ENCODE assay signal across 11 cellular contexts in genomic region chr20:46683620-46683938, GRCh38. TPM values are rescaled to one million over a fixed set of nuclear protein-coding genes. Genes with fewer than 3 reads are reported as not detected.
DNase-seq lines count a peak whose midpoint lies in the region; ATAC-seq and TF ChIP-seq lines count a peak whose summit lies in the region.
"Had no signal": no experiment of that assay in that cellular context is flagged by ENCODE, and none has a peak within 500 bp of the region (broad histone marks: within the 10 kb centered on the region; RNA-seq: fewer than 3 reads in every experiment).

No MANE protein-coding gene starts in this region.

- H3K9me3 ChIP-seq in cardiac muscle cell (ENCODE audit: low read depth) = no peaks in the 10 kb centered on the region
- H3K9me3 ChIP-seq in mucosa of stomach (ENCODE audit: control insufficient read depth, low read length) = no peaks in the 10 kb centered on the region

- H3K4me1 ChIP-seq in cardiac muscle cell (ENCODE audit: low read depth) (peaks cover 17% of the 10 kb centered on the region), mucosa of stomach (ENCODE audit: control insufficient read depth, insufficient read depth, low read length) (peaks cover 31% of the 10 kb centered on the region)

- no peak for TF ChIP-seq CTCF in cardiac muscle cell (IDR thresholded peaks at IDR 0.05; ENCODE audit: low read depth, low read length)
- no peak for TF ChIP-seq CTCF in epithelial cell of proximal tubule (conservative IDR thresholded peaks at IDR 0.05; ENCODE audit: low read depth, low read length)

- H3K9ac ChIP-seq in mucosa of stomach (ENCODE audit: low read length) = peak overlapping the region; percentile 40
- H3K9ac ChIP-seq: parathyroid adenoma had no signal

- H3K27ac ChIP-seq in cardiac muscle cell = peak overlapping the region; percentile 35
- H3K27ac ChIP-seq: parathyroid adenoma had no signal

- peak overlapping the region; percentile 45 for H3K4me3 ChIP-seq in cardiac muscle cell
- H3K4me3 ChIP-seq in epithelial cell of proximal tubule (ENCODE audit: low read depth, low read length) = peak overlapping the region; percentile 50
- no peak overlapping the region for H3K4me3 ChIP-seq in mucosa of stomach (ENCODE audit: low read length)

- DNase-seq in cardiac muscle cell (ENCODE audit: low read depth in 1 of 2, low spot score in 1 of 2) (no peak), cardiac septum (ENCODE audit: low spot score) (no peak), epithelial cell of proximal tubule (ENCODE audit: low read depth) (no peak), activated T-cell treated with anti-CD3 and anti-CD28 coated beads for 4 hours (no peak), NCI-H69 (lab: John Stamatoyannopoulos, UW) (no peak)
- DNase-seq: NCI-H2171 had no signal

- intact Hi-C loops in cardiac septum (cut with DNase I) = no loop called here

- no peak for ATAC-seq in GM18861 (IDR thresholded peaks at IDR 0.05; ENCODE audit: unreplicated experiment)
- no peak for ATAC-seq in HG03432 (IDR thresholded peaks at IDR 0.05; ENCODE audit: unreplicated experiment)

- no peaks in the 10 kb centered on the region for H3K36me3 ChIP-seq in cardiac muscle cell
- H3K36me3 ChIP-seq in mucosa of stomach (ENCODE audit: control insufficient read depth, insufficient read depth, low read length) = no peaks in the 10 kb centered on the region

- no peaks in the 10 kb centered on the region for H3K27me3 ChIP-seq in cardiac muscle cell
- no peaks in the 10 kb centered on the region for H3K27me3 ChIP-seq in mucosa of stomach (ENCODE audit: control insufficient read depth, insufficient read depth, low read length)

RNA-seq across cellular contexts. Expression of gene TP53RK, which starts 5.7 kb away (rescaled TPM):
- total RNA-seq in cardiac muscle cell (19.6 and 21.2 TPM in 2 replicates), cardiac septum (6.4 TPM), epithelial cell of proximal tubule (21.0 and 22.8 TPM in 2 replicates)
- polyA plus RNA-seq in cardiac muscle cell = 15.8 and 16.1 TPM in 2 replicates

RNA-seq across cellular contexts. Expression of gene SLC2A10, which starts 25.9 kb away (rescaled TPM):
- total RNA-seq in cardiac muscle cell = 15.6 and 20.1 TPM in 2 replicates
- polyA plus RNA-seq in cardiac muscle cell = 7.8 and 9.9 TPM in 2 replicates
- 2.7 TPM for total RNA-seq in cardiac septum
- 4.6 and 12.5 TPM in 2 replicates for total RNA-seq in epithelial cell of proximal tubule
- total RNA-seq: activated T-helper 2 cell treated with anti-CD3 and anti-CD28 coated beads, Interferon-gamma antibody, Interleukin-2, Interleukin-4, amounts not matched to agents 10 μg/mL and 5 μg/mL and 100 μg/mL, durations not matched to agents 14 hours and 24 hours and 36 hours had no signal

RNA-seq across cellular contexts. Expression of gene SLC13A3, which starts 32.3 kb away (rescaled TPM):
- total RNA-seq in cardiac muscle cell = 2.5 and 3.9 TPM in 2 replicates
- 2.1 and 3.5 TPM in 2 replicates for polyA plus RNA-seq in cardiac muscle cell
- total RNA-seq in cardiac septum = 0.57 TPM
- 1.2 and 1.6 TPM in 2 replicates for total RNA-seq in epithelial cell of proximal tubule
- total RNA-seq: activated T-helper 2 cell treated with anti-CD3 and anti-CD28 coated beads, Interferon-gamma antibody, Interleukin-2, Interleukin-4, amounts not matched to agents 10 μg/mL and 5 μg/mL and 100 μg/mL, durations not matched to agents 14 hours and 24 hours and 36 hours had no signal
